8 cellular contexts compared by ENCODE assay signal in the genomic region with DNA sequence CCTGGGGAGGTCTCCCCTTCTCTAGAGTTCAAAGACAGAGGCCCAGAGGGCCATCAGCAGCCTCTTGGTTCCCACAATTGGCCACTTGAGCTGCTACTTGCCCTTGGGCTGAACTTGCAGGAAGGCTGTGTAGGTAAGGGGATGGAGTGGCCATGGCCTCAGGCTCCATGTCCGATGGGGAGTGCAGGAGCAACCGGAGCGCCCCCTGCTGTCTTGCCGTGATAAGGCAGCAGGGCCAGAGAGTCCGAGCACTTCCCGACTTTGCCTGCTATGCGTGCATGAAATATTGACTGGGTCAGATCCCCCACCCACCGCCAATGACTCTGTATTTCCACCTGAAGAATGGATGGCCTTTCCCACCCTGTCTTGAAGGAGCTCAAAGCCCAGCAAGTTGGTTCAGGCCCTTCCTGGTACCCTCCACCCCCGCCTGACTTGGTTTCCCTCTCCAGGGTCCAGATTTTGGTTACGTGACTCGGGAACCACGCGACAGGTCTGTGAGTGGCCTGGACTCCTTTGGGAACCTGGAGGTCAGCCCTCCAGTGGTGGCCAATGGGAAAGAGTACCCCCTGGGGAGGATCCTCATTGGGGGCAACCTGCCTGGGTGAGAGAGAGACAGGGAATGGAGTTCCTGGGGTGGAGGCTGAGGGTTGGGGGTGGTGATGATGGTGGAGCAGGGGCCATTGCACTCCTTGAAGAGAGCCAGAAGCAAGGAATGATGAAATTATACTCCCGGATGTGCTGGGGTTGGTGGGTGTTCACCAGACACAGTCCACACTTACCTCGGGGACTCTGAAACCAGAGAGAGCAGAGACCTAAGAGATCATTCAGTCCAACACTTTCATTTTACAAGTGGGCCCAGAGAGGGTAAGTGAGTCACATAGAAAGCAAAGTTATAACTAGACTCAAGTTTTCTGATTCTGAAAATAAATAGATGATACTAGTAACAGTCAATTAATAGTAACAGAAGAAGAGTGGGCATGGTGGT. TPM values are rescaled to one million over a fixed set of nuclear protein-coding genes. Genes with fewer than 3 reads are reported as not detected.
DNase-seq lines count a peak whose midpoint lies in the region; ATAC-seq and TF ChIP-seq lines count a peak whose summit lies in the region.

No MANE protein-coding gene starts in this region.

- no peaks in the 10 kb centered on the region for H3K27me3 ChIP-seq in mesendoderm (ENCODE audit: insufficient read depth, low read length, poor library complexity)
- no peaks in the 10 kb centered on the region for H3K27me3 ChIP-seq in vagina

- H3K79me2 ChIP-seq in OCI-LY7 (ENCODE audit: insufficient read depth, low read depth, low read length) (no peaks in the 10 kb centered on the region), mesendoderm (ENCODE audit: control insufficient read depth, insufficient read depth, low read length) (no peaks in the 10 kb centered on the region)

- no peak overlapping the region for H2AFZ ChIP-seq in OCI-LY7 (ENCODE audit: low read length)

- no CpG with 5 or more reads among the region's 15 CpGs for WGBS in mesendoderm (ENCODE audit: extremely low coverage, insufficient coverage, low lambda C conversion rate)

- no peak for TF ChIP-seq POLR2A in vagina (IDR thresholded peaks at IDR 0.05)

- no peaks in the 10 kb centered on the region for H3K9me3 ChIP-seq in HEK293 (ENCODE audit: control insufficient read depth, insufficient read depth, low read depth, low read length)
- no peaks in the 10 kb centered on the region for H3K9me3 ChIP-seq in OCI-LY7 (ENCODE audit: low read length)
- H3K9me3 ChIP-seq in vagina = no peaks in the 10 kb centered on the region

- CTCF ChIA-PET in HEK293 (lab: Yijun Ruan, JAX) = interaction anchor here (0.6 to 3.0 kb wide), 38 partner anchors 8 to 910 kb away, joined by 3 to 30 read pairs (median 4); a partner anchor contains a TSS
- CTCF ChIA-PET in OCI-LY7 (lab: Charles Lee; ENCODE audit: unreplicated experiment) = no interaction called here

- no peak overlapping the region for H2AK5ac ChIP-seq in mesendoderm (ENCODE audit: low read length)

- no peak overlapping the region for H3K23ac ChIP-seq in mesendoderm (ENCODE audit: low read length)

- no peaks in the 10 kb centered on the region for H3K79me1 ChIP-seq in mesendoderm (ENCODE audit: low read length)

- H3K4me3 ChIP-seq in HEK293 (ENCODE audit: low read depth, low read length) (no peak overlapping the region), OCI-LY7 (ENCODE audit: low read depth, low read length, poor library complexity, severe bottlenecking) (no peak overlapping the region), mesendoderm (ENCODE audit: low read length) (no peak overlapping the region), vagina (no peak overlapping the region)

- no peak overlapping the region for H4K8ac ChIP-seq in mesendoderm (ENCODE audit: low read depth, low read length)

- no peaks in the 10 kb centered on the region for H3K9me2 ChIP-seq in OCI-LY7 (ENCODE audit: insufficient read depth, low read length)

- H3K27ac ChIP-seq in HEK293 (ENCODE audit: extremely low read depth, low read depth, low read length) (no peak overlapping the region), OCI-LY7 (ENCODE audit: low read depth, low read length, poor library complexity, severe bottlenecking) (no peak overlapping the region), mesendoderm (ENCODE audit: low read depth, low read length) (no peak overlapping the region), vagina (no peak overlapping the region)

- no TSS peak for BruUV-seq in OCI-LY7 (replicated peaks; lab: Mats Ljungman, UMichigan)

- no peaks in the 10 kb centered on the region for H3K4me1 ChIP-seq in HEK293 (ENCODE audit: control insufficient read depth, insufficient read depth, low read length)
- no peaks in the 10 kb centered on the region for H3K4me1 ChIP-seq in OCI-LY7 (ENCODE audit: insufficient read depth, low read length, poor library complexity, severe bottlenecking)
- H3K4me1 ChIP-seq in mesendoderm (ENCODE audit: control insufficient read depth, low read depth, low read length) = no peaks in the 10 kb centered on the region
- H3K4me1 ChIP-seq in vagina = no peaks in the 10 kb centered on the region

- ATAC-seq in HG03025 (IDR thresholded peaks at IDR 0.05; ENCODE audit: low FRiP score, unreplicated experiment) = no peak

- no peak overlapping the region for H2BK120ac ChIP-seq in mesendoderm (ENCODE audit: low read depth, low read length)

- H3K18ac ChIP-seq in mesendoderm (ENCODE audit: low read length) = no peak overlapping the region

- H2BK15ac ChIP-seq in mesendoderm (replicated peaks; ENCODE audit: low read depth) = no peak overlapping the region

- no peak overlapping the region for H3K4me2 ChIP-seq in OCI-LY7 (ENCODE audit: low read length)
- no peak overlapping the region for H3K4me2 ChIP-seq in mesendoderm (ENCODE audit: low read length)

- no peak overlapping the region for H2BK5ac ChIP-seq in mesendoderm (ENCODE audit: low read length)

- TF ChIP-seq CTCF in HEK293 (tag by site-specific recombination; IDR thresholded peaks at IDR 0.05) (peak; percentile 75), OCI-LY7 (conservative IDR thresholded peaks at IDR 0.05; ENCODE audit: low read length) (peak; percentile 84), vagina (IDR thresholded peaks at IDR 0.05) (no peak)

- no peak overlapping the region for H4K5ac ChIP-seq in mesendoderm (ENCODE audit: low read length)

- no peaks in the 10 kb centered on the region for H4K20me1 ChIP-seq in OCI-LY7 (ENCODE audit: insufficient read depth, low read length)

- intact Hi-C loops in OCI-LY7 (cut with micrococcal nuclease; ENCODE audit: unreplicated experiment) = no loop called here
- intact Hi-C loops in vagina (cut with DNase I) = no loop called here

- peak in 2 of 3 experiments; percentile 11 to 16 for DNase-seq in NCI-H1417 (lab: John Stamatoyannopoulos, UW)
- no peak for DNase-seq in NCI-H1417 treated with DMSO at 0.1 percent for 48 hours (lab: John Stamatoyannopoulos, UW)
- DNase-seq in OCI-LY7 (ENCODE audit: low spot score) = peak; percentile 32
- peak; percentile 11 for DNase-seq in cerebellar cortex (ENCODE audit: low spot score)
- peak; percentile 86 for DNase-seq in mesendoderm
- DNase-seq in vagina (ENCODE audit: extremely low spot score in 2 of 2) = no peak

- POLR2A ChIA-PET in HEK293 (lab: Yijun Ruan, JAX) (no interaction called here), OCI-LY7 (lab: Charles Lee) (no interaction called here)

- H3K9ac ChIP-seq in mesendoderm (ENCODE audit: low read length) = no peak overlapping the region

- H3K4ac ChIP-seq in mesendoderm (ENCODE audit: low read depth, low read length) = no peak overlapping the region

- H3K56ac ChIP-seq in mesendoderm (ENCODE audit: low read length) = no peak overlapping the region

- H3K36me3 ChIP-seq in HEK293 (ENCODE audit: control insufficient read depth in 2 of 2, insufficient read depth in 1 of 2, low read length in 2 of 2) = no peaks in the 10 kb centered on the region
- H3K36me3 ChIP-seq in OCI-LY7 (ENCODE audit: insufficient read depth, low read length) = no peaks in the 10 kb centered on the region
- no peaks in the 10 kb centered on the region for H3K36me3 ChIP-seq in mesendoderm (ENCODE audit: control insufficient read depth, insufficient read depth, low read length)
- H3K36me3 ChIP-seq in vagina = no peaks in the 10 kb centered on the region

TF ChIP-seq in HEK293, 187 proteins besides CTCF, POLR2A, EP300 and RAD21:
- no peak for TF ChIP-seq KLF10 (tag by site-specific recombination; IDR thresholded peaks at IDR 0.05)
- 0 out of 2 replicates have a peak, but pooled peaks have one; percentile 21 for TF ChIP-seq ZNF600 (tag by site-specific recombination; IDR thresholded peaks at IDR 0.05)
- no peak for TF ChIP-seq ZBTB20 (tag by site-specific recombination; IDR thresholded peaks at IDR 0.05)
- 0 out of 2 replicates have a peak, but pooled peaks have one; percentile 24 for TF ChIP-seq SCRT2 (tag by site-specific recombination; IDR thresholded peaks at IDR 0.05)
- no peak for TF ChIP-seq ZNF791 (tag by site-specific recombination; IDR thresholded peaks at IDR 0.05)

RNA-seq across cellular contexts. Expression of a gene that starts 25.6 kb away (rescaled TPM):
- not detected in 2 replicates for total RNA-seq in OCI-LY7 (2014; rRNA removed; shearing (Covaris generic))
- total RNA-seq in OCI-LY7 (2022) = not detected in 2 replicates
- 0.06 TPM for polyA plus RNA-seq in mesendoderm (2013, experiment 1 of 2)
- 0.06 TPM for polyA plus RNA-seq in mesendoderm (2013, experiment 2 of 2)
- 7.1 TPM for total RNA-seq in vagina

RNA-seq across cellular contexts. Expression of a gene that starts 33.5 kb away (rescaled TPM):
- not detected in 2 replicates for total RNA-seq in OCI-LY7 (2014; rRNA removed; shearing (Covaris generic))
- total RNA-seq in OCI-LY7 (2022) (0.19 TPM in 1 of 2 replicates, not detected in the other), vagina (0.74 TPM)
- 0.13 TPM for polyA plus RNA-seq in mesendoderm (2013, experiment 1 of 2)
- 0.07 TPM for polyA plus RNA-seq in mesendoderm (2013, experiment 2 of 2)

Comparison
In these comparisons a context has a peak if more than half of its experiments do, and no peak if none do; other contexts are left out.
1. DNase-seq: peak in NCI-H1417 (2 of 3), OCI-LY7 (single experiment), cerebellar cortex (single experiment) and mesendoderm (single experiment); none in NCI-H1417 treated with DMSO at 0.1 percent for 48 hours (single experiment) and vagina (0 of 2).
2. CTCF ChIP-seq: peak in HEK293 (single experiment) and OCI-LY7 (single experiment); none in vagina (0 of 3).